Comparison of ENCODE assay signal across 1 cellular context in genomic region chr3:72152551-72153476, GRCh38.
TF ChIP-seq lines count a peak whose summit lies in the region.

No MANE protein-coding gene starts in this region.

TF ChIP-seq in K562, 482 proteins besides CTCF, POLR2A, EP300 and RAD21 (continued from another document and continues in another):
- no peak for TF ChIP-seq RERE (CRISPR knock-in tag; IDR thresholded peaks at IDR 0.05; ENCODE audit: borderline replicate concordance)
- no peak for TF ChIP-seq ZNF696 (CRISPR knock-in tag; conservative IDR thresholded peaks at IDR 0.05)
- TF ChIP-seq SFPQ (IDR thresholded peaks at IDR 0.05; ENCODE audit: low read depth, low read length): no peak
- TF ChIP-seq NFRKB (IDR thresholded peaks at IDR 0.05; ENCODE audit: low read depth): peak; percentile 60; the same call in 1 of the 2 replicates
- no peak for TF ChIP-seq MECOM (CRISPR knock-in tag; IDR thresholded peaks at IDR 0.05)
- TF ChIP-seq JUND (IDR thresholded peaks at IDR 0.05; ENCODE audit: borderline replicate concordance, low read depth, low read length): peak; percentile 79
- 0 out of 3 replicates have a peak, but pooled peaks have one; percentile 3 for TF ChIP-seq JUND (tag; IDR thresholded peaks at IDR 0.05; ENCODE audit: borderline replicate concordance, low read depth, low read length)
- no peak for TF ChIP-seq FOXP1 (CRISPR knock-in tag; IDR thresholded peaks at IDR 0.05)
- no peak for TF ChIP-seq ZNF12 (CRISPR knock-in tag; IDR thresholded peaks at IDR 0.05)
- no peak for TF ChIP-seq NR4A1 (CRISPR knock-in tag; IDR thresholded peaks at IDR 0.05)
- TF ChIP-seq NR4A1 (tag; IDR thresholded peaks at IDR 0.05): no peak; the same call in 1 of the 2 replicates
- TF ChIP-seq SRSF1 (IDR thresholded peaks at IDR 0.05; ENCODE audit: low read depth, low read length): no peak
- no peak for TF ChIP-seq ATF6 (CRISPR knock-in tag; IDR thresholded peaks at IDR 0.05)
- no peak for TF ChIP-seq ZNF384 (IDR thresholded peaks at IDR 0.05; ENCODE audit: low read depth, low read length)
- no peak for TF ChIP-seq PPARD (CRISPR knock-in tag; IDR thresholded peaks at IDR 0.05)
- no peak for TF ChIP-seq SAP30 (IDR thresholded peaks at IDR 0.05; ENCODE audit: borderline replicate concordance, insufficient read depth, low read depth, low read length, poor library complexity, severe bottlenecking)
- no peak for TF ChIP-seq ZNF79 (CRISPR knock-in tag; IDR thresholded peaks at IDR 0.05; ENCODE audit: low read depth)
- TF ChIP-seq TGIF2 (CRISPR knock-in tag; IDR thresholded peaks at IDR 0.05): no peak
- TF ChIP-seq CHD4 (IDR thresholded peaks at IDR 0.05; ENCODE audit: insufficient read depth, insufficient replicate concordance, low read depth, low read length, poor library complexity, severe bottlenecking): no peak
- peak in 1 of 2 experiments; percentile 89; a peak in 2 of 4 replicates for TF ChIP-seq BCLAF1 (IDR thresholded peaks at IDR 0.05; ENCODE audit: borderline replicate concordance in 1 of 2, control insufficient read depth in 1 of 2, low read depth in 2 of 2, low read length in 1 of 2)
- TF ChIP-seq CUX1 (CRISPR knock-in tag; IDR thresholded peaks at IDR 0.05): 0 out of 2 replicates have a peak, but pooled peaks have one; percentile 45
- TF ChIP-seq ESRRB (CRISPR knock-in tag; IDR thresholded peaks at IDR 0.05; ENCODE audit: borderline replicate concordance): no peak
- peak in 1 of 2 experiments; percentile 59; a peak in 2 of 4 replicates for TF ChIP-seq MNT (conservative IDR thresholded peaks at IDR 0.05)
- TF ChIP-seq TBL1XR1 (IDR thresholded peaks at IDR 0.05; ENCODE audit: low read length in 2 of 2): no peak
- no peak for TF ChIP-seq SRSF7 (optimal IDR thresholded peaks at IDR 0.05; ENCODE audit: low read depth, low read length)
- TF ChIP-seq HNRNPLL (IDR thresholded peaks at IDR 0.05; ENCODE audit: low read depth, low read length, poor library complexity, severe bottlenecking): no peak
- TF ChIP-seq CEBPB (tag; IDR thresholded peaks at IDR 0.05): no peak
- TF ChIP-seq EP400 (IDR thresholded peaks at IDR 0.05): peak; percentile 61
- no peak for TF ChIP-seq CEBPZ (IDR thresholded peaks at IDR 0.05; ENCODE audit: borderline replicate concordance, low read depth, low read length)
